Comparison of ENCODE assay signal across 8 cellular contexts in genomic region chr12:101773560-101774206, GRCh38. TPM values are rescaled to one million over a fixed set of nuclear protein-coding genes. Genes with fewer than 3 reads are reported as not detected.
A peak's percentile ranks its signal among the peaks of the same experiment; 100 is the strongest.
DNase-seq lines count a peak whose midpoint lies in the region; ATAC-seq and TF ChIP-seq lines count a peak whose summit lies in the region.

No MANE protein-coding gene starts in this region.

- no peaks in the 10 kb centered on the region for H3K36me3 ChIP-seq in smooth muscle cell (ENCODE audit: low read depth)

- H3K4me3 ChIP-seq in GM12865 (ENCODE audit: low read depth, low read length), result no peak overlapping the region
- no peak overlapping the region for H3K4me3 ChIP-seq in astrocyte of the cerebellum (ENCODE audit: low read depth, low read length)
- no peak overlapping the region for H3K4me3 ChIP-seq in smooth muscle cell

- no peaks in the 10 kb centered on the region for H4K20me1 ChIP-seq in smooth muscle cell (ENCODE audit: low read depth)

- no peaks in the 10 kb centered on the region for H3K9me3 ChIP-seq in smooth muscle cell (replicated peaks; ENCODE audit: low read depth)

- peak; percentile 47 for ATAC-seq in HG02623 (IDR thresholded peaks at IDR 0.05; ENCODE audit: unreplicated experiment)
- no peak for ATAC-seq in GM21367 (IDR thresholded peaks at IDR 0.05; ENCODE audit: unreplicated experiment)

- H3K27ac ChIP-seq in smooth muscle cell (ENCODE audit: low read depth), result no peak overlapping the region

- WGBS in smooth muscle cell (ENCODE audit: low lambda C conversion rate), result 70% methylated on average over 3 of the region's 3 CpGs

- H3K4me2 ChIP-seq in smooth muscle cell, result no peak overlapping the region

- TF ChIP-seq CTCF in GM12865 (IDR thresholded peaks at IDR 0.05; ENCODE audit: insufficient read depth, low read depth, low read length, missing control alignments) (peak; percentile 84), astrocyte of the cerebellum (IDR thresholded peaks at IDR 0.05; ENCODE audit: low read depth, low read length, missing control alignments) (peak; percentile 86), smooth muscle cell (IDR thresholded peaks at IDR 0.05; ENCODE audit: borderline replicate concordance, insufficient read depth, poor library complexity, severe bottlenecking) (peak; percentile 96)

- no peak overlapping the region for H2AFZ ChIP-seq in smooth muscle cell (ENCODE audit: low read depth)

- no peaks in the 10 kb centered on the region for H3F3A ChIP-seq in smooth muscle cell (ENCODE audit: low read depth)

- H3K9ac ChIP-seq in smooth muscle cell (ENCODE audit: low read depth), result no peak overlapping the region

- DNase-seq in GM12865 (ENCODE audit: low read depth) (peak; percentile 81), NCI-H146 treated with DMSO at 0.1 percent for 48 hours (lab: John Stamatoyannopoulos, UW; ENCODE audit: unreplicated experiment) (peak; percentile 62), T-helper 9 cell (peak; percentile 58), astrocyte of the cerebellum (ENCODE audit: low read depth) (peak; percentile 53), hypothalamus (lab: John Stamatoyannopoulos, UW) (peak in 36 of 51 donors; percentile 4 to 71 (median 30)), smooth muscle cell (lab: John Stamatoyannopoulos, UW; ENCODE audit: unreplicated experiment) (no peak)

- no peaks in the 10 kb centered on the region for H3K79me2 ChIP-seq in smooth muscle cell (ENCODE audit: low read depth)

- no peaks in the 10 kb centered on the region for H3K27me3 ChIP-seq in smooth muscle cell (ENCODE audit: low read depth)

- no peaks in the 10 kb centered on the region for H3K4me1 ChIP-seq in smooth muscle cell (ENCODE audit: low read depth)

- in situ Hi-C loops in astrocyte of the cerebellum (cut with HindIII; ENCODE audit: low sequenced_read_pairs), result no loop called here

RNA-seq across cellular contexts. Expression of gene SYCP3, which starts 34.4 kb away (rescaled TPM):
- total RNA-seq in smooth muscle cell, result 0.27 and 3.6 TPM in 2 replicates
- polyA plus RNA-seq in smooth muscle cell, result 1.1 and 2.0 TPM in 2 replicates

RNA-seq across cellular contexts. Expression of gene GNPTAB, which starts 57.1 kb away (rescaled TPM):
- 23.6 and 25.5 TPM in 2 replicates for total RNA-seq in smooth muscle cell
- 9.8 and 17.9 TPM in 2 replicates for polyA plus RNA-seq in smooth muscle cell
